ENCODE assay signal across 16 cellular contexts in the genomic region with DNA sequence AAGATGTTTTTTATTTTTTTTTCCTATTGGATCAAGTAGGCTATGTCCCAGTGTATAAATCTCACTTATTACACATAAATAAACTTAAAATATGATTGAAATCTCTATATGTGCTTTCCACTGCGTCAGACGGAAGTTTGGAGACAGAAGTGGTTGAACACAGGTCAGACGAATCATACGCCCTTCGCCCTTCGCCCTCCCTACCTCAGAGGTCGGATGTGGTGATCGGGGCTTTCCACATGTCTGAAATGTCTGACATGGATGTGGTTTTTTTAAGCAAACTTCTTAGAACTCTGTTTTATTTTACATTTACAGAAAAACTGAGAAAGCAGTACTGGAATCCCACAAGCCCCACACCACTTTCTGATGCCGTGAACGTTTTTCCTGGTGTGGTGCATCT.
"Had no signal": no experiment of that assay in that cellular context is flagged by ENCODE, and none has a peak within 500 bp of the region (broad histone marks: within the 10 kb centered on the region; RNA-seq: fewer than 3 reads in every experiment).

No MANE protein-coding gene starts in this region.

- H3K9me3 ChIP-seq: breast epithelium, lower lobe of right lung had no signal

- H3K36me3 ChIP-seq: breast epithelium, lower lobe of right lung had no signal

- H3K4me3 ChIP-seq: breast epithelium, hepatocyte, lower lobe of right lung had no signal

- H3K27me3 Mint-ChIP-seq: stimulated activated naive CD8-positive, alpha-beta T cell treated with anti-CD3 and anti-CD28 coated beads, Interleukin-15, amount 100 ng/mL, for 72 hours had no signal

- H3K27ac Mint-ChIP-seq: activated T-helper 2 cell treated with anti-CD3 and anti-CD28 coated beads, Interferon-gamma antibody, Interleukin-2, Interleukin-4, amounts not matched to agents 10 μg/mL and 5 μg/mL and 100 μg/mL, durations not matched to agents 14 hours and 24 hours and 36 hours; stimulated activated naive CD8-positive, alpha-beta T cell treated with anti-CD3 and anti-CD28 coated beads, Interleukin-15, amount 100 ng/mL, for 72 hours had no signal

- H3K4me3 Mint-ChIP-seq: stimulated activated naive CD8-positive, alpha-beta T cell treated with anti-CD3 and anti-CD28 coated beads, Interleukin-15, amount 100 ng/mL, for 72 hours had no signal

- H3K27me3 ChIP-seq: breast epithelium, hepatocyte had no signal

- H3K27ac ChIP-seq: breast epithelium, epithelial cell of prostate, hepatocyte, lower lobe of right lung, VCaP had no signal

- H3K4me1 ChIP-seq: breast epithelium, lower lobe of right lung had no signal

- H3K9me3 Mint-ChIP-seq: stimulated activated naive CD8-positive, alpha-beta T cell treated with anti-CD3 and anti-CD28 coated beads, Interleukin-15, amount 100 ng/mL, for 72 hours had no signal

- ATAC-seq: lower lobe of right lung; stimulated activated naive CD8-positive, alpha-beta T cell treated with anti-CD3 and anti-CD28 coated beads, Interleukin-15, amount 100 ng/mL, for 72 hours had no signal

- H3K4me1 Mint-ChIP-seq: stimulated activated naive CD8-positive, alpha-beta T cell treated with anti-CD3 and anti-CD28 coated beads, Interleukin-15, amount 100 ng/mL, for 72 hours had no signal

- DNase-seq: activated CD4-positive, alpha-beta T cell treated with anti-CD3 and anti-CD28 coated beads, Interleukin-2, amount 50 U/mL, for 4 hours; activated CD4-positive, CD25-positive, alpha-beta regulatory T cell treated with anti-CD3 and anti-CD28 coated beads, Interleukin-2, amount 50 U/mL, for 72 hours; activated naive CD4-positive, alpha-beta T cell treated with anti-CD3 and anti-CD28 coated beads, Interleukin-2, amount 50 U/mL, for 16 hours; activated T-cell treated with anti-CD3 and anti-CD28 coated beads, Interleukin-2, amount 50 U/mL, for 1 hour; cerebellar nuclear complex; lower lobe of right lung; occipital lobe; retina; stimulated activated CD4-positive, alpha-beta T cell treated with anti-CD3 and anti-CD28 coated beads, Interleukin-12 subunit alpha, Interleukin-12 subunit beta, amount 100 ng/mL, for 4 hours; stimulated activated CD4-positive, alpha-beta T cell treated with anti-CD3 and anti-CD28 coated beads, Interleukin-2, amount 100 ng/mL, for 24 hours; stimulated activated naive CD8-positive, alpha-beta T cell treated with anti-CD3 and anti-CD28 coated beads, Interleukin-15, amount 100 ng/mL, for 72 hours had no signal
